Comparison of ENCODE assay signal across 8 cellular contexts in the genomic region with DNA sequence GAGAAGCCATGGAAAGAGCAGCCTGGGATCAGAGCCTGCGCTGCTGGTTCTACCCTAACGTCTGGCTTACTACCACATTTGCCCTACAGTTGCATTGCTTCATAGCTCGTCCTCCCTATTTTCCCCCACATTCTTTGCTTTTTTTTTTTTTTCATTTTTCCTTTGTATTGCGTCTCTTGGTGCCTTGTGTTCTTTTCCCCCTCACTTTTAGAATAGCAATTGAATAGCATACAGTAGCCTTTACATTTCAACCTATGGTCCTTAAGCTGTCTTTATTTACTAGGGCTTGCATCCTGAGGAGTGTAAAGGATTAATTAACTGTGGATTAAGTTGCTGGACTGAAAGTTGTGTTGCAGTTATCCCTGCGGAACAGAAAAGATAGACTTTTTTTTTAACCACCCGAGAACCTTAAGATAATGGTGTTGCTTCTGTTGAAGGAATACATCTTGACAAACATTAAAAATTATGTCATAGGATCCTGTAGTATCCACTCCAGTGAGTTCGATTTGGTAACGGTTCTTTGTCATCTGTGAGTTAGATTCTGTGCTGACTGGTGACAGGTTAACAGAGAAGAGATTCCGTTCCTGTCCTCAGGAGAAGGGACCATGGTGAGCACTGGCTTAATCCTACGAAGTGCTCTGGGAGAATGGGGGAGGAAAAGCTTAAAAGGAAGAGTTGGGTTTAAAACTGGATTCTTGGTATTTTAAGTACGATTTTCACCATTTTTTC.
A peak's percentile ranks its signal among the peaks of the same experiment; 100 is the strongest.
DNase-seq lines count a peak whose midpoint lies in the region; ATAC-seq lines count a peak whose summit lies in the region.

No MANE protein-coding gene starts in this region.

- H3K27ac Mint-ChIP-seq in activated naive CD8-positive, alpha-beta T cell treated with anti-CD3 and anti-CD28 coated beads, Interleukin-2, amount 50 U/mL, for 24 hours: peak overlapping the region; percentile 13
- H3K27ac Mint-ChIP-seq in immature natural killer cell: peak overlapping the region in 1 of 6 donors; percentile 70

- peaks cover 11% of the 10 kb centered on the region for H3K4me1 Mint-ChIP-seq in activated naive CD8-positive, alpha-beta T cell treated with anti-CD3 and anti-CD28 coated beads, Interleukin-2, amount 50 U/mL, for 24 hours
- H3K4me1 Mint-ChIP-seq in immature natural killer cell: peaks cover 5 to 15% of the 10 kb centered on the region in 2 donors

- H3K4me3 ChIP-seq in MG63: peak overlapping the region; percentile 65

- no peaks in the 10 kb centered on the region for H3K27me3 ChIP-seq in MG63

- peaks cover 21% of the 10 kb centered on the region for H3K36me3 ChIP-seq in MG63

- peak overlapping the region; percentile 68 for H3K4me3 Mint-ChIP-seq in activated naive CD8-positive, alpha-beta T cell treated with anti-CD3 and anti-CD28 coated beads, Interleukin-2, amount 50 U/mL, for 24 hours
- H3K4me3 Mint-ChIP-seq in immature natural killer cell: peak overlapping the region; percentile 78 to 86 (median 82)

- peaks cover 7% of the 10 kb centered on the region; the same call in 1 of the 2 replicates for H3K9me3 ChIP-seq in MG63

- H3K27me3 Mint-ChIP-seq in activated naive CD8-positive, alpha-beta T cell treated with anti-CD3 and anti-CD28 coated beads, Interleukin-2, amount 50 U/mL, for 24 hours: peaks cover 24% of the 10 kb centered on the region
- peaks cover 0 to 2% (median 2%) of the 10 kb centered on the region in 3 donors for H3K27me3 Mint-ChIP-seq in immature natural killer cell (ENCODE audit: low read depth in 3 of 3)

- peaks cover 1% of the 10 kb centered on the region for H3K36me3 Mint-ChIP-seq in activated naive CD8-positive, alpha-beta T cell treated with anti-CD3 and anti-CD28 coated beads, Interleukin-2, amount 50 U/mL, for 24 hours (ENCODE audit: low read depth)
- peaks cover 0 to 2% (median 0%) of the 10 kb centered on the region in 3 donors for H3K36me3 Mint-ChIP-seq in immature natural killer cell

- DNase-seq in MG63: peak; percentile 5
- DNase-seq in activated naive CD8-positive, alpha-beta T cell treated with anti-CD3 and anti-CD28 coated beads, Interleukin-2, amount 50 U/mL, for 24 hours: no peak
- no peak for DNase-seq in immature natural killer cell
- peak; percentile 72 for DNase-seq in stromal cell of bone marrow (ENCODE audit: low read depth)
- DNase-seq in SIG-M5 (lab: John Stamatoyannopoulos, UW): no peak
- DNase-seq in LoVo (ENCODE audit: low spot score): no peak

- ATAC-seq in GM18858 (IDR thresholded peaks at IDR 0.05; ENCODE audit: unreplicated experiment) (peak; percentile 13), GM21737 (IDR thresholded peaks at IDR 0.05; ENCODE audit: unreplicated experiment) (no peak)
- ATAC-seq in activated naive CD8-positive, alpha-beta T cell treated with anti-CD3 and anti-CD28 coated beads, Interleukin-2, amount 50 U/mL, for 24 hours: no peak

- H3K9me3 Mint-ChIP-seq in activated naive CD8-positive, alpha-beta T cell treated with anti-CD3 and anti-CD28 coated beads, Interleukin-2, amount 50 U/mL, for 24 hours: no peaks in the 10 kb centered on the region
- peaks cover 5 to 18% (median 7%) of the 10 kb centered on the region in 6 donors for H3K9me3 Mint-ChIP-seq in immature natural killer cell

Comparison
In these comparisons a context has a peak if more than half of its experiments do, and no peak if none do; other contexts are left out.
1. DNase-seq: peak in MG63 (single experiment) and stromal cell of bone marrow (single experiment); none in activated naive CD8-positive, alpha-beta T cell treated with anti-CD3 and anti-CD28 coated beads, Interleukin-2, amount 50 U/mL, for 24 hours (single experiment), immature natural killer cell (0 of 3), SIG-M5 (single experiment) and LoVo (single experiment).